Comparison of ENCODE assay signal across 8 cellular contexts in genomic region chr17:42980274-42980765, GRCh38. TPM values are rescaled to one million over a fixed set of nuclear protein-coding genes. Genes with fewer than 3 reads are reported as not detected.
A peak's percentile ranks its signal among the peaks of the same experiment; 100 is the strongest.
DNase-seq lines count a peak whose midpoint lies in the region; ATAC-seq lines count a peak whose summit lies in the region.

Gene RUNDC1, plus strand, starts transcription at chr17:42980565. Its CDS starts 12 bp downstream, at chr17:42980577.

- DNase-seq in 8988T, result peak; percentile 79
- peak; percentile 86 for DNase-seq in NCI-H460 (ENCODE audit: extremely low read depth, low read depth)
- peak; percentile 92 for DNase-seq in activated CD4-positive, alpha-beta T cell treated with anti-CD3 and anti-CD28 coated beads for 4 hours
- peak; percentile 98 for DNase-seq in left kidney (ENCODE audit: low read depth, low spot score)
- peak; percentile 91 for DNase-seq in stimulated activated CD4-positive, alpha-beta T cell treated with anti-CD3 and anti-CD28 coated beads, Interleukin-1b, Interleukin-23, amount 100 ng/mL, for 48 hours

- peak within 1 kb of the TSS; percentile 65 for H3K27ac ChIP-seq in cingulate gyrus (ENCODE audit: low read depth, low read length)

- ATAC-seq in GM18858 (IDR thresholded peaks at IDR 0.05; ENCODE audit: unreplicated experiment), result peak; percentile 16
- ATAC-seq in HG03159 (IDR thresholded peaks at IDR 0.05; ENCODE audit: unreplicated experiment), result peak; percentile 65

RNA-seq across cellular contexts. Expression of gene RUNDC1, which starts in this region (rescaled TPM):
- 7.9 and 10.9 TPM in 2 replicates for total RNA-seq in NCI-H460 (2014; rRNA removed; shearing (Covaris generic))
- 7.7 and 9.2 TPM in 2 replicates for polyA plus RNA-seq in NCI-H460 (2014; cell fraction: nucleus; rRNA removed)

Comparison
In these comparisons a context has a peak if more than half of its experiments do, and no peak if none do; other contexts are left out.
1. Peak in every context shown above with its lines: DNase-seq, ATAC-seq and H3K27ac ChIP-seq.